ENCODE assay signal across 21 cellular contexts in genomic region chr1:205502111-205502810, GRCh38. TPM values are rescaled to one million over a fixed set of nuclear protein-coding genes. Genes with fewer than 3 reads are reported as not detected.
DNase-seq lines count a peak whose midpoint lies in the region; ATAC-seq, FAIRE-seq and TF ChIP-seq lines count a peak whose summit lies in the region.
"Had no signal": no experiment of that assay in that cellular context is flagged by ENCODE, and none has a peak within 500 bp of the region (broad histone marks: within the 10 kb centered on the region; RNA-seq: fewer than 3 reads in every experiment).

No MANE protein-coding gene starts in this region.

- H3K79me2 ChIP-seq in H1 (ENCODE audit: control insufficient read depth in 1 of 2, insufficient read depth in 2 of 2, low read length in 2 of 2), result peaks cover 0 to 22% of the 10 kb centered on the region in 2 experiments; a peak in 3 of 4 replicates

- no peak overlapping the region for H3K4me2 ChIP-seq in H1 (ENCODE audit: insufficient read depth in 1 of 2, low read depth in 2 of 2, low read length in 2 of 2)

- H3K4me1 Mint-ChIP-seq in natural killer cell, result peaks cover 0 to 15% of the 10 kb centered on the region in 2 donors
- peaks cover 0 to 5% of the 10 kb centered on the region in 2 donors for H3K4me1 Mint-ChIP-seq in natural killer cell treated with Interleukin-12 subunit alpha and Interleukin-12 subunit beta and Interleukin-15 and Interleukin-18, amount 100 ng/mL, for 72 hours (ENCODE audit: low read depth in 2 of 2)
- peaks cover 54% of the 10 kb centered on the region for H3K4me1 Mint-ChIP-seq in nephron

- no peak overlapping the region for H3K18ac ChIP-seq in H1 (ENCODE audit: extremely low read depth, low read length)

- H3K23ac ChIP-seq in H1 (ENCODE audit: insufficient read length), result no peak overlapping the region

- DNase-seq in natural killer cell (no peak), H1 (ENCODE audit: low read depth in 1 of 2, low spot score in 2 of 2) (no peak), superior temporal gyrus (ENCODE audit: extremely low spot score) (peak; percentile 17)
- DNase-seq in natural killer cell treated with Interleukin-12 subunit alpha and Interleukin-12 subunit beta and Interleukin-15 and Interleukin-18, amount 100 ng/mL, for 72 hours (ENCODE audit: low spot score), result no peak
- DNase-seq in activated CD4-positive, alpha-beta T cell treated with anti-CD3 and anti-CD28 coated beads for 1 hour, result no peak
- DNase-seq in stimulated activated CD4-positive, alpha-beta T cell treated with anti-CD3 and anti-CD28 coated beads, Interleukin-2, amount 100 ng/mL, for 24 hours, result no peak
- DNase-seq: 8988T; ACHN; CD4-positive, alpha-beta memory T cell; DMS153; DMS79 treated with DMSO at 0.1 percent for 48 hours; EL had no signal

- H2BK15ac ChIP-seq in H1 (ENCODE audit: low read length), result peak overlapping the region; percentile 37

- H3K4me3 Mint-ChIP-seq in natural killer cell (peak overlapping the region; percentile 35), nephron (peak overlapping the region in 1 of 3 experiments; percentile 24)
- no peak overlapping the region for H3K4me3 Mint-ChIP-seq in natural killer cell treated with Interleukin-12 subunit alpha and Interleukin-12 subunit beta and Interleukin-15 and Interleukin-18, amount 100 ng/mL, for 72 hours

- no peak overlapping the region for H2BK120ac ChIP-seq in H1 (replicated peaks; ENCODE audit: low read depth, low read length)

- peaks cover 12% of the 10 kb centered on the region for H3K79me1 ChIP-seq in H1 (ENCODE audit: low read depth, low read length)

- H2AFZ ChIP-seq in H1 (ENCODE audit: low read length), result no peak overlapping the region

- peaks cover 0 to 9% of the 10 kb centered on the region in 2 donors for H3K27me3 Mint-ChIP-seq in natural killer cell (ENCODE audit: low read depth in 2 of 2)
- H3K27me3 Mint-ChIP-seq in natural killer cell treated with Interleukin-12 subunit alpha and Interleukin-12 subunit beta and Interleukin-15 and Interleukin-18, amount 100 ng/mL, for 72 hours, result peaks cover 0 to 2% of the 10 kb centered on the region in 2 donors
- peaks cover 10% of the 10 kb centered on the region for H3K27me3 Mint-ChIP-seq in nephron (ENCODE audit: low read depth)

- 0 out of 2 replicates have a peak overlapping the region, but pooled peaks have one; percentile 53 for H2BK20ac ChIP-seq in H1 (ENCODE audit: low read length)

- no peaks in the 10 kb centered on the region for H3K9me3 ChIP-seq in H1 (ENCODE audit: insufficient read depth in 2 of 2, low read depth in 1 of 2, low read length in 1 of 2)
- H3K9me3 ChIP-seq: BLaER1 treated with 17β-estradiol and CSF1 and Interleukin-3, amounts not matched to agents 10 nM and 100 nM had no signal

- no peak overlapping the region for H3K56ac ChIP-seq in H1 (replicated peaks; ENCODE audit: insufficient read length, low read depth, low read length)

- FAIRE-seq in H1 (lab: Jason Lieb, UNC), result no peak
- FAIRE-seq: D721Med, G401.6, GM12892, GM19239, H54 had no signal

- no peak for TF ChIP-seq RAD21 in H1 (IDR thresholded peaks at IDR 0.05 in 1 of 2, conservative IDR thresholded peaks at IDR 0.05 in 1 of 2; ENCODE audit: low read depth in 2 of 2, low read length in 2 of 2)

- H2BK12ac ChIP-seq in H1 (ENCODE audit: low read depth, low read length), result peak overlapping the region; percentile 80; the same call in 1 of the 2 replicates

- no peaks in the 10 kb centered on the region for H3K36me3 ChIP-seq in H1 (ENCODE audit: control insufficient read depth in 2 of 4, insufficient read depth in 4 of 4, low read length in 3 of 4)
- H3K36me3 ChIP-seq: BLaER1 treated with 17β-estradiol and CSF1 and Interleukin-3, amounts not matched to agents 10 nM and 100 nM had no signal

- H4K91ac ChIP-seq in H1 (replicated peaks; ENCODE audit: insufficient read length, low read length), result no peak overlapping the region

- ATAC-seq in natural killer cell, result no peak
- no peak for ATAC-seq in natural killer cell treated with Interleukin-12 subunit alpha and Interleukin-12 subunit beta and Interleukin-15 and Interleukin-18, amount 100 ng/mL, for 72 hours
- ATAC-seq in HG03571 (IDR thresholded peaks at IDR 0.05; ENCODE audit: unreplicated experiment), result no peak
- ATAC-seq: HCT116 had no signal

- no peak overlapping the region for H2AK5ac ChIP-seq in H1 (ENCODE audit: low read depth, low read length)

- H3K4me3 ChIP-seq in H1 (ENCODE audit: extremely low read depth in 1 of 4, insufficient read depth in 2 of 4, low read depth in 3 of 4, low read length in 4 of 4), result no peak overlapping the region
- H3K4me3 ChIP-seq: BLaER1 treated with 17β-estradiol and CSF1 and Interleukin-3, amounts not matched to agents 10 nM and 100 nM had no signal

- POLR2A ChIA-PET in H1 (lab: Charles Lee; ENCODE audit: partially characterized antibody), result interaction anchor here (0.7 to 4.8 kb wide), 6 partner anchors 10 to 46 kb away, joined by 3 to 17 read pairs (median 4); partner anchors contain the start of gene BLACAT1

- no peak overlapping the region for H4K8ac ChIP-seq in H1 (ENCODE audit: extremely low read depth, insufficient read depth, low read length)

- CTCF ChIA-PET in H1 (lab: Charles Lee; ENCODE audit: partially characterized antibody), result interaction anchor here (0.8 to 47.3 kb wide), 9 partner anchors 3 to 272 kb away, joined by 3 to 1626 read pairs (median 5); partner anchors contain the start of genes BLACAT1 and CDK18

- H3K23me2 ChIP-seq in H1 (ENCODE audit: low read depth, low read length), result peaks cover 9% of the 10 kb centered on the region; the same call in 1 of the 2 replicates

- TF ChIP-seq POLR2A in H1 (IDR thresholded peaks at IDR 0.05; ENCODE audit: control extremely low read depth in 1 of 2, low read depth in 2 of 2, low read length in 2 of 2), result no peak

- no peaks in the 10 kb centered on the region for H3K9me3 Mint-ChIP-seq in natural killer cell
- no peaks in the 10 kb centered on the region for H3K9me3 Mint-ChIP-seq in natural killer cell treated with Interleukin-12 subunit alpha and Interleukin-12 subunit beta and Interleukin-15 and Interleukin-18, amount 100 ng/mL, for 72 hours
- no peaks in the 10 kb centered on the region for H3K9me3 Mint-ChIP-seq in nephron

- WGBS in H1 (ENCODE audit: extremely low coverage in 1 of 2, insufficient coverage in 1 of 2, insufficient read length in 1 of 2, insufficient replicate concordance in 2 of 2, low coverage in 1 of 2, low lambda C conversion rate in 2 of 2, missing lambda C conversion rate in 1 of 2), 2 experiments, result 90% methylated on average over 3 of the region's 3 CpGs; no CpG with 5 or more reads in 1 of the 2 experiments

- peak overlapping the region; percentile 42; the same call in 1 of the 2 replicates for H2BK5ac ChIP-seq in H1 (ENCODE audit: low read depth, low read length)

- peaks cover 5 to 11% of the 10 kb centered on the region in 2 experiments for H4K20me1 ChIP-seq in H1 (replicated peaks in 1 of 2; ENCODE audit: control insufficient read depth in 1 of 2, insufficient read depth in 2 of 2, low read length in 2 of 2)

- H3K14ac ChIP-seq in H1 (ENCODE audit: insufficient read length), result no peak overlapping the region

- no peaks in the 10 kb centered on the region for H3K27me3 ChIP-seq in H1 (replicated peaks in 1 of 4; ENCODE audit: control insufficient read depth in 3 of 4, extremely low read depth in 1 of 4, insufficient read depth in 3 of 4, low read length in 3 of 4)
- H3K27me3 ChIP-seq: BLaER1 treated with 17β-estradiol and CSF1 and Interleukin-3, amounts not matched to agents 10 nM and 100 nM had no signal

- H3K27ac ChIP-seq in H1 (ENCODE audit: low read depth, low read length), result no peak overlapping the region
- H3K27ac ChIP-seq: BLaER1 treated with 17β-estradiol and CSF1 and Interleukin-3, amounts not matched to agents 10 nM and 100 nM had no signal

- no peak overlapping the region for H3K9ac ChIP-seq in H1 (replicated peaks in 1 of 4; ENCODE audit: extremely low read depth in 1 of 4, low read depth in 3 of 4, low read length in 3 of 4)
- H3K9ac ChIP-seq: BLaER1 treated with 17β-estradiol and CSF1 and Interleukin-3, amounts not matched to agents 10 nM and 100 nM had no signal

- H3K4ac ChIP-seq in H1 (replicated peaks; ENCODE audit: insufficient read length, low read depth, low read length), result no peak overlapping the region

- no peak overlapping the region for H4K5ac ChIP-seq in H1 (ENCODE audit: insufficient read length, low read depth, low read length)

- intact Hi-C loops in natural killer cell (cut with micrococcal nuclease), result no loop called here

- TF ChIP-seq CTCF in natural killer cell (IDR thresholded peaks at IDR 0.05), result no peak
- no peak for TF ChIP-seq CTCF in H1 (IDR thresholded peaks at IDR 0.05; ENCODE audit: control extremely low read depth in 1 of 3, insufficient read depth in 1 of 3, low read depth in 1 of 3, low read length in 3 of 3)
- TF ChIP-seq CTCF in nephron (IDR thresholded peaks at IDR 0.05; ENCODE audit: unreplicated experiment in 3 of 3), result no peak

- no peak for TF ChIP-seq EP300 in H1 (IDR thresholded peaks at IDR 0.05; ENCODE audit: borderline replicate concordance in 1 of 2, low read depth in 2 of 2, low read length in 2 of 2)

- H3K4me1 ChIP-seq in H1 (replicated peaks in 1 of 4; ENCODE audit: control insufficient read depth in 3 of 4, insufficient read depth in 4 of 4, low read length in 3 of 4), result peaks cover 0 to 29% (median 16%) of the 10 kb centered on the region in 4 experiments; a peak in 6 of 7 replicates

- H3K36me3 Mint-ChIP-seq in natural killer cell (no peaks in the 10 kb centered on the region), nephron (ENCODE audit: low read depth) (no peaks in the 10 kb centered on the region)
- H3K36me3 Mint-ChIP-seq in natural killer cell treated with Interleukin-12 subunit alpha and Interleukin-12 subunit beta and Interleukin-15 and Interleukin-18, amount 100 ng/mL, for 72 hours, result no peaks in the 10 kb centered on the region
- H3K36me3 Mint-ChIP-seq: CD4-positive, alpha-beta memory T cell had no signal

- H3K27ac Mint-ChIP-seq in natural killer cell (peak overlapping the region; percentile 6 to 9), nephron (peak overlapping the region; percentile 57 to 76 (median 75))
- no peak overlapping the region for H3K27ac Mint-ChIP-seq in natural killer cell treated with Interleukin-12 subunit alpha and Interleukin-12 subunit beta and Interleukin-15 and Interleukin-18, amount 100 ng/mL, for 72 hours

RNA-seq across cellular contexts. Expression of gene CDK18, which starts 2.2 kb away (rescaled TPM):
- 1 to 10 TPM; 1.9 to 5.3 (median 4.0) TPM for total RNA-seq in natural killer cell
- total RNA-seq in natural killer cell treated with Interleukin-12 subunit alpha and Interleukin-12 subunit beta and Interleukin-15 and Interleukin-18, amount 100 ng/mL, for 72 hours, result under 1 TPM; 0.28 to 0.71 TPM
- total RNA-seq in H1 (2021; fragmentation: NEBNext Ultra II Directional; extraction: Animal tissue kit (Norgen Biotek cat#: 25700)), result 40.9 and 44.0 TPM in 2 replicates
- 31.2 and 50.3 TPM in 2 replicates for polyA plus RNA-seq in H1 (2011; rRNA removed)
- polyA plus RNA-seq in H1 (2011; cell fraction: cytosol; rRNA removed), result 19.7 TPM
- polyA plus RNA-seq in H1 (2011; cell fraction: nucleus; rRNA removed), result 102 TPM
- 35.9 to 57.1 TPM (median 46.6 TPM) in 4 replicates for polyA plus RNA-seq in H1 (2012, experiment 1 of 2)
- polyA plus RNA-seq in H1 (2012, experiment 2 of 2), result 29.8 TPM
- 31.5 TPM for polyA plus RNA-seq in H1 (2013, experiment 1 of 2)
- 31.7 TPM for polyA plus RNA-seq in H1 (2013, experiment 2 of 2)
- polyA minus RNA-seq in H1 (2011; rRNA and poly(A)+ RNA removed), result 37.0 and 48.0 TPM in 2 replicates
- 25.8 TPM for polyA minus RNA-seq in H1 (2011; cell fraction: cytosol; rRNA and poly(A)+ RNA removed)
- polyA minus RNA-seq in H1 (2011; cell fraction: nucleus; rRNA and poly(A)+ RNA removed), result 61.8 TPM

RNA-seq across cellular contexts. Expression of gene BLACAT1, which starts 46.4 kb away (rescaled TPM):
- under 1 TPM in 2 of 3 donors, not detected in 1; 0.09 to 0.13 TPM for total RNA-seq in natural killer cell
- not detected for total RNA-seq in natural killer cell treated with Interleukin-12 subunit alpha and Interleukin-12 subunit beta and Interleukin-15 and Interleukin-18, amount 100 ng/mL, for 72 hours
- 3.5 and 3.8 TPM in 2 replicates for total RNA-seq in H1 (2021; fragmentation: NEBNext Ultra II Directional; extraction: Animal tissue kit (Norgen Biotek cat#: 25700))
- polyA plus RNA-seq in H1 (2011; rRNA removed), result 6.3 and 10.5 TPM in 2 replicates
- 7.2 TPM for polyA plus RNA-seq in H1 (2011; cell fraction: cytosol; rRNA removed)
- polyA plus RNA-seq in H1 (2011; cell fraction: nucleus; rRNA removed), result 18.7 TPM
- 6.7 to 8.3 TPM (median 7.4 TPM) in 4 replicates for polyA plus RNA-seq in H1 (2012, experiment 1 of 2)
- polyA plus RNA-seq in H1 (2012, experiment 2 of 2), result 5.7 TPM
- 3.9 TPM for polyA plus RNA-seq in H1 (2013, experiment 1 of 2)
- polyA plus RNA-seq in H1 (2013, experiment 2 of 2), result 3.9 TPM
- polyA minus RNA-seq in H1 (2011; rRNA and poly(A)+ RNA removed), result 13.1 and 19.7 TPM in 2 replicates
- polyA minus RNA-seq in H1 (2011; cell fraction: cytosol; rRNA and poly(A)+ RNA removed), result 4.6 TPM
- polyA minus RNA-seq in H1 (2011; cell fraction: nucleus; rRNA and poly(A)+ RNA removed), result 11.3 TPM
- polyA plus RNA-seq: CD4-positive, alpha-beta memory T cell had no signal

Comparison
In these comparisons a context has a peak if more than half of its experiments do, and no peak if none do; other contexts are left out.
1. H3K27ac Mint-ChIP-seq: peak in natural killer cell (2 of 2) and nephron (3 of 3); none in natural killer cell treated with Interleukin-12 subunit alpha and Interleukin-12 subunit beta and Interleukin-15 and Interleukin-18, amount 100 ng/mL, for 72 hours (0 of 2).